In the genomic region with DNA sequence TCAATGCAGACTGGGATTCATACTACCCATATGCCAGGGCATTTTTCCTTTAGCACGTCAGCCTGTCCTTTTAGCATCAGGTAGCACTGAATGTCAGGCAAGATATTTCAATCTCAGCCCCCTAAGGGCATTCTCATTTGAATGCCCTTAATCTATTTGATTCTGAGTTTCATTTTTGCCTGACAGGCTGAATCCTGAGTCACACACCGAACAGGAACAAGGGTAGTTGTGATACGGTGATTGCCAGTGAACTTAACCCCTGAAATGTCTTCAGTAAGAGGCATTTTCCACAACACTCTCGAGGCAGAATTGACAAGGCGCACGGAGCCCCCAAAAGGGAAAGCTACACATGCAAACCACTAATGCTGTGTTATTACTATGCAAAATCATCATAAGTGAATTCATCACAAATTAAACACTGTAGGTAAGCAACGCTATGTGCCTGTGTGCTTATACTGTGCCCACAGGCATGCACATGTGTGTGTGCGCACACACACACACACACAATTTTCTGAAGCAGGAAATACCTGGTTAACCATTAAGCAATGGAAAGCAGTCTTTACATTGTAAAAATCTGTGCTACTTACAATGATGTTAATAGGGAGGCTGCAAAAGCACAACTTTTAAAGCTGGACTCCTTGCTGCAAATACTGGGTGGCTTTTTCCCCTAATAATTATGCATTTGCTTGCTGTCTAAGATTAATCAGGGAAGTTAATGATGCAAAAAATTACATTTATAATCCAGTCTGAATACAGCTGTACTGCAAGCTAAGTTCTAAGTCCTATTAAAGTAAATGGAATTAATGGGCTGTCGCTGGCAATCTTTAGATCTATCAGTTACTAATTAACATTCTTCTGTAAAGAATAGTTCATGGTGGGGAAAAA, we compare ENCODE assay signal across 22 cellular contexts.
DNase-seq lines count a peak whose midpoint lies in the region; ATAC-seq and TF ChIP-seq lines count a peak whose summit lies in the region.
"Had no signal": no experiment of that assay in that cellular context is flagged by ENCODE, and none has a peak within 500 bp of the region (broad histone marks: within the 10 kb centered on the region; RNA-seq: fewer than 3 reads in every experiment).

No MANE protein-coding gene starts in this region.

- H3K36me3 Mint-ChIP-seq in nephron (ENCODE audit: low read depth) = no peaks in the 10 kb centered on the region
- H3K36me3 Mint-ChIP-seq in mesothelial cell of epicardium = no peaks in the 10 kb centered on the region
- H3K36me3 Mint-ChIP-seq: activated naive CD4-positive, alpha-beta T cell treated with anti-CD3 and anti-CD28 coated beads, Interleukin-2, amount 50 U/mL, for 72 hours; naive B cell had no signal

- DNase-seq in ACHN (peak; percentile 43), epithelial cell of prostate (ENCODE audit: low read depth, low spot score) (peak; percentile 22), mesothelial cell of epicardium (ENCODE audit: low spot score in 2 of 2, unreplicated experiment in 2 of 2) (no peak), WERI-Rb-1 (no peak)
- DNase-seq in activated CD4-positive, alpha-beta T cell treated with anti-CD3 and anti-CD28 coated beads for 48 hours = no peak
- DNase-seq: activated T-cell treated with anti-CD3 and anti-CD28 coated beads, Interleukin-2, amount 50 U/mL, for 48 hours; DMS153; glutamatergic neuron; GOT3; naive B cell; NCI-H2029; psoas muscle; Right ventricle myocardium superior; T-helper 1 cell had no signal

- H3K9ac ChIP-seq in OCI-LY3 (ENCODE audit: low read length) = no peak overlapping the region

- H3K4me2 ChIP-seq in OCI-LY3 (ENCODE audit: low read length) = peak overlapping the region; percentile 44

- ATAC-seq in GM21529 (IDR thresholded peaks at IDR 0.05; ENCODE audit: unreplicated experiment) = no peak
- ATAC-seq: activated naive CD4-positive, alpha-beta T cell treated with anti-CD3 and anti-CD28 coated beads, Interleukin-2, amount 50 U/mL, for 72 hours; psoas muscle had no signal

- H3K4me1 ChIP-seq in OCI-LY3 (ENCODE audit: low read length) = peaks cover 7% of the 10 kb centered on the region; the same call in 1 of the 2 replicates

- peaks cover 3% of the 10 kb centered on the region for H3K27me3 Mint-ChIP-seq in nephron (ENCODE audit: low read depth)
- H3K27me3 Mint-ChIP-seq in mesothelial cell of epicardium (ENCODE audit: low read depth) = no peaks in the 10 kb centered on the region
- H3K27me3 Mint-ChIP-seq: naive B cell had no signal

- H3K9me3 Mint-ChIP-seq in nephron = no peaks in the 10 kb centered on the region
- no peaks in the 10 kb centered on the region for H3K9me3 Mint-ChIP-seq in mesothelial cell of epicardium

- H3K79me2 ChIP-seq in OCI-LY3 (ENCODE audit: low read length) = no peaks in the 10 kb centered on the region

- in situ Hi-C loops in ACHN (cut with HindIII; ENCODE audit: low pct_ligation_motif_present, low pct_unique_long_range_greater_than_20kb, low sequenced_read_pairs) = no loop called here

- H3K4me3 ChIP-seq in OCI-LY3 (ENCODE audit: low read length) (peak overlapping the region; percentile 38), WERI-Rb-1 (ENCODE audit: low read depth, low read length) (no peak overlapping the region)
- H3K4me3 ChIP-seq: esophagus muscularis mucosa, lung, psoas muscle had no signal

- H3K4me3 Mint-ChIP-seq in nephron = peak overlapping the region in 2 of 3 experiments; percentile 5 to 33
- no peak overlapping the region for H3K4me3 Mint-ChIP-seq in mesothelial cell of epicardium
- H3K4me3 Mint-ChIP-seq: naive B cell had no signal

- H3K27me3 ChIP-seq in OCI-LY3 (ENCODE audit: low read depth, low read length) (no peaks in the 10 kb centered on the region), WERI-Rb-1 (ENCODE audit: insufficient read depth, low read depth, severe bottlenecking) (no peaks in the 10 kb centered on the region)
- H3K27me3 ChIP-seq: esophagus muscularis mucosa had no signal

- no peaks in the 10 kb centered on the region for H4K20me1 ChIP-seq in OCI-LY3 (ENCODE audit: insufficient read depth, low read length)

- H3K36me3 ChIP-seq in OCI-LY3 (replicated peaks; ENCODE audit: low read depth, low read length) (no peaks in the 10 kb centered on the region), WERI-Rb-1 (no peaks in the 10 kb centered on the region)
- H3K36me3 ChIP-seq: esophagus muscularis mucosa had no signal

- peak overlapping the region; percentile 3 to 80 (median 32) for H3K27ac Mint-ChIP-seq in nephron
- H3K27ac Mint-ChIP-seq in mesothelial cell of epicardium = no peak overlapping the region
- H3K27ac Mint-ChIP-seq: activated naive CD4-positive, alpha-beta T cell treated with anti-CD3 and anti-CD28 coated beads, Interleukin-2, amount 50 U/mL, for 72 hours; naive B cell had no signal

- 0 out of 2 replicates have a peak overlapping the region, but pooled peaks have one; percentile 48 for H2AFZ ChIP-seq in OCI-LY3 (ENCODE audit: low read depth, low read length)

- no peaks in the 10 kb centered on the region for H3K9me3 ChIP-seq in OCI-LY3 (ENCODE audit: insufficient read depth, low read length)
- H3K9me3 ChIP-seq in WERI-Rb-1 (ENCODE audit: severe bottlenecking) = no peaks in the 10 kb centered on the region
- H3K9me3 ChIP-seq: esophagus muscularis mucosa, psoas muscle had no signal

- H3K4me1 Mint-ChIP-seq in nephron = no peaks in the 10 kb centered on the region
- peaks cover 16% of the 10 kb centered on the region for H3K4me1 Mint-ChIP-seq in mesothelial cell of epicardium
- H3K4me1 Mint-ChIP-seq: naive B cell had no signal

- no peak overlapping the region for H3K27ac ChIP-seq in OCI-LY3 (ENCODE audit: low read length)
- H3K27ac ChIP-seq in epithelial cell of prostate = no peak overlapping the region
- H3K27ac ChIP-seq in WERI-Rb-1 = no peak overlapping the region
- H3K27ac ChIP-seq: C4-2B, esophagus muscularis mucosa, HL-60, psoas muscle had no signal

- no peak for TF ChIP-seq CTCF in OCI-LY3 (IDR thresholded peaks at IDR 0.05; ENCODE audit: low read depth, low read length)
- no peak for TF ChIP-seq CTCF in nephron (IDR thresholded peaks at IDR 0.05; ENCODE audit: unreplicated experiment in 3 of 3)
- no peak for TF ChIP-seq CTCF in mesothelial cell of epicardium (IDR thresholded peaks at IDR 0.05; ENCODE audit: unreplicated experiment)
- TF ChIP-seq CTCF in WERI-Rb-1 (IDR thresholded peaks at IDR 0.05; ENCODE audit: low read depth, low read length) = no peak

Comparison
In these comparisons a context has a peak if more than half of its experiments do, and no peak if none do; other contexts are left out.
1. DNase-seq: peak in ACHN (single experiment) and epithelial cell of prostate (single experiment); none in mesothelial cell of epicardium (0 of 2), WERI-Rb-1 (single experiment) and activated CD4-positive, alpha-beta T cell treated with anti-CD3 and anti-CD28 coated beads for 48 hours (single experiment).